32 cellular contexts compared by ENCODE assay signal in the genomic region with DNA sequence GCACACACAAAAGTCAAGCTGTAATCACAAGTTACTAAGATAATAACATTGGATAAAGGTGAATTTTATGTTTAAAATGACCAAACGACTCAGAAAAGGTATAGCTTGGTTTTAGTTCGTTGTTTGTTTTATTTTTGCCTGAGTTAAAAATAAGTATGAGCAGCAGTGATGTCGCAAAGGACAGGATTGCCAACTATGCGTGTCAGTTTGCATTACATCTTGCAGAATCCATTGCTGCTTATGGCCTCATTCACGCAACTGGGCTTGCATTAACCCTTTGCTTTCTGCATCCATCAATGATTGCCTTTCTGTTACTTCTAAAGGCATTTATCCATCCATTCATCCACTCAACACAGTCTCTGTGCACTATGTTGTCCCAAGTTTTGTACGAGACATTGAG.
"Had no signal": no experiment of that assay in that cellular context is flagged by ENCODE, and none has a peak within 500 bp of the region (broad histone marks: within the 10 kb centered on the region; RNA-seq: fewer than 3 reads in every experiment).

No MANE protein-coding gene starts in this region.

- H3K4me3 Mint-ChIP-seq: activated B cell treated with CpG ODN at 0.5 μM for 24 hours; activated CD4-positive, alpha-beta memory T cell treated with anti-CD3 and anti-CD28 coated beads for 36 hours; activated CD4-positive, alpha-beta T cell treated with anti-CD3 and anti-CD28 coated beads, Interleukin-2, amount 10 ng/mL, durations not matched to agents 24 days and 14 days; activated CD8-positive, alpha-beta T cell treated with anti-CD3 and anti-CD28 coated beads for 36 hours; activated naive CD4-positive, alpha-beta T cell treated with anti-CD3 and anti-CD28 coated beads, Interleukin-2, amount 10 ng/mL, durations not matched to agents 7 days and 5 days; activated naive CD4-positive, alpha-beta T cell treated with anti-CD3 and anti-CD28 coated beads, Interleukin-2, amount 50 U/mL, for 24 hours; activated naive CD8-positive, alpha-beta T cell; activated naive CD8-positive, alpha-beta T cell treated with anti-CD3 and anti-CD28 coated beads, Interleukin-2, amount 10 ng/mL, durations not matched to agents 7 days and 5 days; activated naive CD8-positive, alpha-beta T cell treated with anti-CD3 and anti-CD28 coated beads, Interleukin-2, amount 50 U/mL, for 24 hours; activated T-cell treated with anti-CD3 and anti-CD28 coated beads, Interleukin-2, amount 50 U/mL, for 24 hours; brain; central memory CD8-positive, alpha-beta T cell; T-helper 1 cell treated with Interleukin-12 subunit alpha and Interleukin-12 subunit beta and Interleukin-4 antibody, amounts not matched to agents 30 μg/mL and 1 μg/mL, for 36 hours; T-helper 2 cell treated with Interferon-gamma antibody and Interleukin-4, amounts not matched to agents 5 μg/mL and 100 μg/mL, for 36 hours had no signal

- H3K4me3 ChIP-seq: ascending aorta, cardiac muscle cell had no signal

- H3K9me3 ChIP-seq: ascending aorta had no signal

- H3K27me3 ChIP-seq: ascending aorta, cardiac muscle cell had no signal

- H3K4me1 Mint-ChIP-seq: activated B cell treated with CpG ODN at 0.5 μM for 24 hours; activated CD4-positive, alpha-beta T cell treated with anti-CD3 and anti-CD28 coated beads, Interleukin-2, amount 10 ng/mL, durations not matched to agents 24 days and 14 days; activated naive CD4-positive, alpha-beta T cell treated with anti-CD3 and anti-CD28 coated beads, Interleukin-2, amount 10 ng/mL, durations not matched to agents 7 days and 5 days; activated naive CD4-positive, alpha-beta T cell treated with anti-CD3 and anti-CD28 coated beads, Interleukin-2, amount 50 U/mL, for 24 hours; activated naive CD8-positive, alpha-beta T cell treated with anti-CD3 and anti-CD28 coated beads, Interleukin-2, amount 10 ng/mL, durations not matched to agents 7 days and 5 days; activated naive CD8-positive, alpha-beta T cell treated with anti-CD3 and anti-CD28 coated beads, Interleukin-2, amount 50 U/mL, for 24 hours; central memory CD8-positive, alpha-beta T cell had no signal

- H3K4me1 ChIP-seq: ascending aorta had no signal

- DNase-seq: activated B cell treated with CpG ODN at 0.5 μM for 24 hours; activated CD4-positive, alpha-beta memory T cell treated with anti-CD3 and anti-CD28 coated beads for 36 hours; activated CD4-positive, alpha-beta T cell treated with anti-CD3 and anti-CD28 coated beads for 4 hours; activated CD4-positive, alpha-beta T cell treated with anti-CD3 and anti-CD28 coated beads, Interleukin-2, amount 10 ng/mL, durations not matched to agents 24 days and 14 days; activated CD4-positive, alpha-beta T cell treated with anti-CD3 and anti-CD28 coated beads, Interleukin-2, amount 50 U/mL, for 1 hour; activated CD4-positive, alpha-beta T cell treated with anti-CD3 and anti-CD28 coated beads, Interleukin-2, amount 50 U/mL, for 4 hours; activated CD4-positive, CD25-positive, alpha-beta regulatory T cell treated with anti-CD3 and anti-CD28 coated beads, Interleukin-2, amount 50 U/mL, for 72 hours; activated CD8-positive, alpha-beta memory T cell treated with anti-CD3 and anti-CD28 coated beads, Interleukin-2, amount 50 U/mL, for 48 hours; activated CD8-positive, alpha-beta T cell treated with anti-CD3 and anti-CD28 coated beads for 36 hours; activated effector memory CD4-positive, alpha-beta T cell treated with Interleukin-2 at 50 U/mL for 16 hours; activated gamma-delta T cell; activated naive CD4-positive, alpha-beta T cell treated with anti-CD3 and anti-CD28 coated beads, Interleukin-2, amount 10 ng/mL, durations not matched to agents 7 days and 5 days; activated naive CD4-positive, alpha-beta T cell treated with Interleukin-2 at 50 U/mL for 16 hours; activated naive CD8-positive, alpha-beta T cell treated with anti-CD3 and anti-CD28 coated beads, Interleukin-2, amount 10 ng/mL, durations not matched to agents 7 days and 5 days; activated naive CD8-positive, alpha-beta T cell treated with anti-CD3 and anti-CD28 coated beads, Interleukin-2, amount 50 U/mL, for 24 hours; activated T-cell treated with anti-CD3 and anti-CD28 coated beads, Interleukin-2, amount 50 U/mL, for 24 hours; activated T-cell treated with anti-CD3 and anti-CD28 coated beads, Interleukin-2, amount 50 U/mL, for 48 hours; amygdala; anterior cingulate cortex; T-helper 1 cell; T-helper 2 cell; T-helper 9 cell had no signal

- H3K36me3 ChIP-seq: ascending aorta, cardiac muscle cell had no signal

- H3K27ac ChIP-seq: ascending aorta, cardiac muscle cell, VCaP had no signal

- ATAC-seq: activated CD8-positive, alpha-beta T cell treated with anti-CD3 and anti-CD28 coated beads for 36 hours; activated naive CD8-positive, alpha-beta T cell treated with anti-CD3 and anti-CD28 coated beads, Interleukin-2, amount 50 U/mL, for 24 hours had no signal

- H3K27ac Mint-ChIP-seq: activated B cell treated with CpG ODN at 0.5 μM for 24 hours; activated CD4-positive, alpha-beta memory T cell treated with anti-CD3 and anti-CD28 coated beads for 36 hours; activated CD4-positive, alpha-beta T cell treated with anti-CD3 and anti-CD28 coated beads, Interleukin-2, amount 10 ng/mL, durations not matched to agents 24 days and 14 days; activated CD8-positive, alpha-beta T cell treated with anti-CD3 and anti-CD28 coated beads for 36 hours; activated naive CD4-positive, alpha-beta T cell treated with anti-CD3 and anti-CD28 coated beads, Interleukin-2, amount 10 ng/mL, durations not matched to agents 7 days and 5 days; activated naive CD4-positive, alpha-beta T cell treated with anti-CD3 and anti-CD28 coated beads, Interleukin-2, amount 50 U/mL, for 24 hours; activated naive CD8-positive, alpha-beta T cell; activated naive CD8-positive, alpha-beta T cell treated with anti-CD3 and anti-CD28 coated beads, Interleukin-2, amount 10 ng/mL, durations not matched to agents 7 days and 5 days; activated naive CD8-positive, alpha-beta T cell treated with anti-CD3 and anti-CD28 coated beads, Interleukin-2, amount 50 U/mL, for 24 hours; activated T-cell treated with anti-CD3 and anti-CD28 coated beads, Interleukin-2, amount 50 U/mL, for 24 hours; activated T-helper 2 cell treated with anti-CD3 and anti-CD28 coated beads, Interferon-gamma antibody, Interleukin-2, Interleukin-4, amounts not matched to agents 10 μg/mL and 5 μg/mL and 100 μg/mL, durations not matched to agents 14 hours and 24 hours and 36 hours; T-helper 1 cell treated with Interleukin-12 subunit alpha and Interleukin-12 subunit beta and Interleukin-4 antibody, amounts not matched to agents 30 μg/mL and 1 μg/mL, for 36 hours; T-helper 2 cell treated with Interferon-gamma antibody and Interleukin-4, amounts not matched to agents 5 μg/mL and 100 μg/mL, for 36 hours had no signal

- H3K9me3 Mint-ChIP-seq: activated CD4-positive, alpha-beta T cell treated with anti-CD3 and anti-CD28 coated beads, Interleukin-2, amount 10 ng/mL, durations not matched to agents 24 days and 14 days had no signal

- H3K27me3 Mint-ChIP-seq: activated B cell treated with CpG ODN at 0.5 μM for 24 hours; activated CD4-positive, alpha-beta memory T cell treated with anti-CD3 and anti-CD28 coated beads for 36 hours; activated CD4-positive, alpha-beta T cell treated with anti-CD3 and anti-CD28 coated beads, Interleukin-2, amount 10 ng/mL, durations not matched to agents 24 days and 14 days; activated CD8-positive, alpha-beta T cell treated with anti-CD3 and anti-CD28 coated beads for 36 hours; activated naive CD4-positive, alpha-beta T cell treated with anti-CD3 and anti-CD28 coated beads, Interleukin-2, amount 10 ng/mL, durations not matched to agents 7 days and 5 days; activated naive CD4-positive, alpha-beta T cell treated with anti-CD3 and anti-CD28 coated beads, Interleukin-2, amount 50 U/mL, for 24 hours; activated naive CD8-positive, alpha-beta T cell; activated naive CD8-positive, alpha-beta T cell treated with anti-CD3 and anti-CD28 coated beads, Interleukin-2, amount 10 ng/mL, durations not matched to agents 7 days and 5 days; activated naive CD8-positive, alpha-beta T cell treated with anti-CD3 and anti-CD28 coated beads, Interleukin-2, amount 50 U/mL, for 24 hours; activated T-cell treated with anti-CD3 and anti-CD28 coated beads, Interleukin-2, amount 50 U/mL, for 24 hours; central memory CD8-positive, alpha-beta T cell had no signal

- H3K36me3 Mint-ChIP-seq: activated CD4-positive, alpha-beta memory T cell treated with anti-CD3 and anti-CD28 coated beads for 36 hours; activated naive CD4-positive, alpha-beta T cell treated with anti-CD3 and anti-CD28 coated beads, Interleukin-2, amount 10 ng/mL, durations not matched to agents 7 days and 5 days; activated naive CD4-positive, alpha-beta T cell treated with anti-CD3 and anti-CD28 coated beads, Interleukin-2, amount 50 U/mL, for 24 hours; activated naive CD8-positive, alpha-beta T cell; activated naive CD8-positive, alpha-beta T cell treated with anti-CD3 and anti-CD28 coated beads, Interleukin-2, amount 10 ng/mL, durations not matched to agents 7 days and 5 days had no signal
